ENCODE assay signal across 10 cellular contexts in genomic region chr1:23178931-23179330, GRCh38. TPM values are rescaled to one million over a fixed set of nuclear protein-coding genes. Genes with fewer than 3 reads are reported as not detected.
DNase-seq lines count a peak whose midpoint lies in the region; ATAC-seq and TF ChIP-seq lines count a peak whose summit lies in the region.
"Had no signal": no experiment of that assay in that cellular context is flagged by ENCODE, and none has a peak within 500 bp of the region (broad histone marks: within the 10 kb centered on the region; RNA-seq: fewer than 3 reads in every experiment).

No MANE protein-coding gene starts in this region.

- POLR2A ChIA-PET in activated B cell treated with CpG ODN at 0.5 μM for 24 hours (lab: Charles Lee): interaction anchor here (3.9 kb wide), 1 partner anchor 10 kb away, joined by 25 read pairs; the partner anchor contains the start of gene LUZP1

- H3K27me3 Mint-ChIP-seq in activated B cell treated with CpG ODN at 0.5 μM for 24 hours: peaks cover 4% of the 10 kb centered on the region

- H3K9me3 Mint-ChIP-seq in activated B cell treated with CpG ODN at 0.5 μM for 24 hours: peaks cover 2% of the 10 kb centered on the region

- H3K36me3 Mint-ChIP-seq in activated B cell treated with CpG ODN at 0.5 μM for 24 hours (ENCODE audit: low read depth): no peaks in the 10 kb centered on the region
- H3K36me3 Mint-ChIP-seq: activated naive CD4-positive, alpha-beta T cell treated with anti-CD3 and anti-CD28 coated beads, Interleukin-2, amount 50 U/mL, for 72 hours had no signal

- H3K4me3 Mint-ChIP-seq in activated B cell treated with CpG ODN at 0.5 μM for 24 hours: peak overlapping the region; percentile 77

- intact Hi-C loops in activated B cell treated with CpG ODN at 0.5 μM for 24 hours (cut with micrococcal nuclease): loop anchor here (5.0 kb wide), 1 partner anchor 163 kb away; the partner anchor contains the start of gene HNRNPR

- ATAC-seq in activated B cell treated with CpG ODN at 0.5 μM for 24 hours (ENCODE audit: low read depth) (no peak), GM21515 (IDR thresholded peaks at IDR 0.05; ENCODE audit: unreplicated experiment) (no peak), GM21737 (IDR thresholded peaks at IDR 0.05; ENCODE audit: unreplicated experiment) (no peak)
- ATAC-seq: activated naive CD4-positive, alpha-beta T cell treated with anti-CD3 and anti-CD28 coated beads, Interleukin-2, amount 50 U/mL, for 72 hours had no signal

- DNase-seq in AG09309 (ENCODE audit: low read depth) (no peak), GM20000 (ENCODE audit: low spot score) (peak; percentile 49), activated B cell treated with CpG ODN at 0.5 μM for 24 hours (no peak), left kidney (ENCODE audit: low read depth, low spot score) (peak; percentile 60), iPS-NIHi7 (ENCODE audit: extremely low spot score) (no peak), NCI-H146 treated with DMSO at 0.1 percent for 48 hours (lab: John Stamatoyannopoulos, UW; ENCODE audit: unreplicated experiment) (no peak)
- DNase-seq: left ventricle myocardium superior had no signal

- H3K4me1 Mint-ChIP-seq in activated B cell treated with CpG ODN at 0.5 μM for 24 hours: peaks cover 33% of the 10 kb centered on the region

- TF ChIP-seq CTCF in AG09309 (IDR thresholded peaks at IDR 0.05; ENCODE audit: control insufficient read depth, insufficient read depth, low read depth, low read length, missing control alignments): peak; percentile 20
- no peak for TF ChIP-seq CTCF in GM20000 (IDR thresholded peaks at IDR 0.05; ENCODE audit: extremely low read depth, missing control alignments)
- TF ChIP-seq CTCF in activated B cell treated with CpG ODN at 0.5 μM for 24 hours (IDR thresholded peaks at IDR 0.05): no peak

- CTCF ChIA-PET in activated B cell treated with CpG ODN at 0.5 μM for 24 hours (lab: Charles Lee): interaction anchor here (0.9 to 1.0 kb wide), 2 partner anchors 76 to 80 kb away, joined by 3 to 5 read pairs; no protein-coding TSS in a partner anchor

- H3K27ac Mint-ChIP-seq in activated B cell treated with CpG ODN at 0.5 μM for 24 hours: no peak overlapping the region
- H3K27ac Mint-ChIP-seq: activated naive CD4-positive, alpha-beta T cell treated with anti-CD3 and anti-CD28 coated beads, Interleukin-2, amount 50 U/mL, for 72 hours had no signal

- H3K4me3 ChIP-seq in AG09309 (ENCODE audit: control insufficient read depth, low read depth, low read length): no peak overlapping the region

RNA-seq across cellular contexts. Expression of gene LUZP1, which starts 10.3 kb away (rescaled TPM):
- 10.8 and 13.0 TPM in 2 replicates for total RNA-seq in activated B cell treated with CpG ODN at 0.5 μM for 24 hours

RNA-seq across cellular contexts. Expression of gene HTR1D, which starts 38.4 kb away (rescaled TPM):
- not detected in 2 replicates for total RNA-seq in activated B cell treated with CpG ODN at 0.5 μM for 24 hours
- total RNA-seq: activated naive CD4-positive, alpha-beta T cell treated with anti-CD3 and anti-CD28 coated beads, Interleukin-2, amount 50 U/mL, for 72 hours had no signal

Comparison
In these comparisons a context has a peak if more than half of its experiments do, and no peak if none do; other contexts are left out.
1. DNase-seq: peak in GM20000 (single experiment) and left kidney (single experiment); none in AG09309 (single experiment), activated B cell treated with CpG ODN at 0.5 μM for 24 hours (single experiment), iPS-NIHi7 (single experiment) and NCI-H146 treated with DMSO at 0.1 percent for 48 hours (single experiment).